In genomic region chr19:36686365-36687213, GRCh38 we compare ENCODE assay signal across 1 cellular context.
TF ChIP-seq lines count a peak whose summit lies in the region.

No MANE protein-coding gene starts in this region.

TF ChIP-seq in GM12878, 131 proteins besides CTCF, POLR2A, EP300 and RAD21:
- TF ChIP-seq CBX5 (IDR thresholded peaks at IDR 0.05; ENCODE audit: low read depth), result no peak
